Comparison of ENCODE assay signal across 8 cellular contexts in genomic region chr11:46918778-46919513, GRCh38. TPM values are rescaled to one million over a fixed set of nuclear protein-coding genes. Genes with fewer than 3 reads are reported as not detected.
DNase-seq lines count a peak whose midpoint lies in the region; ATAC-seq, FAIRE-seq and TF ChIP-seq lines count a peak whose summit lies in the region.

No MANE protein-coding gene starts in this region.

- peaks cover 22% of the 10 kb centered on the region for H3K4me1 ChIP-seq in CD8-positive, alpha-beta T cell (ENCODE audit: insufficient read depth, low read length)
- H3K4me1 ChIP-seq in pancreas: peaks cover 0 to 4% (median 0%) of the 10 kb centered on the region in 3 donors

- peaks cover 29% of the 10 kb centered on the region for H3K27me3 ChIP-seq in CD8-positive, alpha-beta T cell (ENCODE audit: insufficient read depth, low read length)
- H3K27me3 ChIP-seq in pancreas: no peaks in the 10 kb centered on the region

- peaks cover 47% of the 10 kb centered on the region for H3K27me3 Mint-ChIP-seq in CD8-positive, alpha-beta T cell (ENCODE audit: low read depth)

- no peaks in the 10 kb centered on the region for H3K9me3 ChIP-seq in CD8-positive, alpha-beta T cell (ENCODE audit: low read length)
- H3K9me3 ChIP-seq in pancreas: no peaks in the 10 kb centered on the region

- intact Hi-C loops in CD8-positive, alpha-beta T cell (cut with DNase I, micrococcal nuclease): no loop called here
- intact Hi-C loops in pancreas (cut with DNase I): no loop called here

- H3K36me3 Mint-ChIP-seq in CD8-positive, alpha-beta T cell: no peaks in the 10 kb centered on the region

- no peaks in the 10 kb centered on the region for H3K36me3 ChIP-seq in CD8-positive, alpha-beta T cell (ENCODE audit: insufficient read depth, low read length)
- no peaks in the 10 kb centered on the region for H3K36me3 ChIP-seq in pancreas

- H3K4me3 Mint-ChIP-seq in CD8-positive, alpha-beta T cell: peak overlapping the region; percentile 71

- H3K27ac ChIP-seq in CD8-positive, alpha-beta T cell (ENCODE audit: low read depth, low read length): no peak overlapping the region
- H3K27ac ChIP-seq in pancreas: peak overlapping the region in 2 of 4 donors; percentile 26 to 40

- no peak for DNase-seq in CD8-positive, alpha-beta T cell
- DNase-seq in NCI-H69 (lab: John Stamatoyannopoulos, UW) (peak; percentile 61), ecto neural progenitor cell (ENCODE audit: low spot score) (peak; percentile 68), pancreas (no peak), middle frontal gyrus (ENCODE audit: extremely low spot score, low spot score) (no peak), NCI-H526 treated with DMSO at 0.1 percent for 48 hours (lab: John Stamatoyannopoulos, UW) (no peak)
- DNase-seq in stimulated activated CD4-positive, alpha-beta T cell treated with anti-CD3 and anti-CD28 coated beads, Interleukin-15, amount 100 ng/mL, for 24 hours: no peak

- CTCF ChIA-PET in CD8-positive, alpha-beta T cell (lab: Charles Lee): interaction anchor here (1.0 kb wide), 3 partner anchors 9 to 15 kb away, joined by 3 to 4 read pairs (median 3); no protein-coding TSS in a partner anchor

- ATAC-seq in CD8-positive, alpha-beta T cell: no peak
- peak; percentile 1 to 7 (median 3) for ATAC-seq in pancreas
- ATAC-seq in GM18517 (IDR thresholded peaks at IDR 0.05; ENCODE audit: unreplicated experiment): no peak

- no peak for TF ChIP-seq CTCF in CD8-positive, alpha-beta T cell (IDR thresholded peaks at IDR 0.05)
- no peak for TF ChIP-seq CTCF in pancreas (IDR thresholded peaks at IDR 0.05)

- H3K9me3 Mint-ChIP-seq in CD8-positive, alpha-beta T cell: no peaks in the 10 kb centered on the region

- H3K4me1 Mint-ChIP-seq in CD8-positive, alpha-beta T cell (ENCODE audit: low read depth): peaks cover 30% of the 10 kb centered on the region

- no peak overlapping the region for H3K27ac Mint-ChIP-seq in CD8-positive, alpha-beta T cell

- FAIRE-seq in pancreas (lab: Jason Lieb, UNC): no peak

- WGBS in pancreas, 2 donors: 31 to 34% methylated on average over 17 of the region's 17 CpGs

- POLR2A ChIA-PET in CD8-positive, alpha-beta T cell (lab: Charles Lee): interaction anchor here (1.4 kb wide), 2 partner anchors 17 to 33 kb away, joined by 3 to 4 read pairs; partner anchors contain the start of gene CSTPP1

- H3K4me3 ChIP-seq in CD8-positive, alpha-beta T cell (ENCODE audit: low read depth, low read length): no peak overlapping the region
- peak overlapping the region in 2 of 4 donors; percentile 62 to 79 for H3K4me3 ChIP-seq in pancreas

RNA-seq across cellular contexts. Expression of gene LRP4, which starts 0.6 kb away (rescaled TPM):
- not detected for total RNA-seq in CD8-positive, alpha-beta T cell
- total RNA-seq in pancreas: 10 to 100 TPM in 3 of 6 donors, 1 to 10 TPM in 3; 1.3 to 27.0 (median 9.4) TPM
- polyA plus RNA-seq in pancreas: 10 to 100 TPM in 1 of 2 donors, 1 to 10 TPM in 1; 3.1 to 19.1 TPM

RNA-seq across cellular contexts. Expression of gene CSTPP1, which starts 17.6 kb away (rescaled TPM):
- 1 to 10 TPM; 4.1 to 4.6 TPM for total RNA-seq in CD8-positive, alpha-beta T cell
- total RNA-seq in pancreas: 10 to 100 TPM in 4 of 6 donors, 1 to 10 TPM in 2; 9.7 to 23.6 (median 12.2) TPM
- 10 to 100 TPM; 14.9 to 21.3 TPM for polyA plus RNA-seq in pancreas

Comparison
In these comparisons a context has a peak if more than half of its experiments do, and no peak if none do; other contexts are left out.
1. ATAC-seq: peak in pancreas (4 of 4); none in CD8-positive, alpha-beta T cell (single experiment) and GM18517 (single experiment).
2. DNase-seq: peak in NCI-H69 (single experiment) and ecto neural progenitor cell (single experiment); none in CD8-positive, alpha-beta T cell (0 of 7), pancreas (0 of 6), middle frontal gyrus (single experiment), NCI-H526 treated with DMSO at 0.1 percent for 48 hours (single experiment) and stimulated activated CD4-positive, alpha-beta T cell treated with anti-CD3 and anti-CD28 coated beads, Interleukin-15, amount 100 ng/mL, for 24 hours (single experiment).